ENCODE assay signal across 13 cellular contexts in genomic region chr1:207832796-207833195, GRCh38.
A peak's percentile ranks its signal among the peaks of the same experiment; 100 is the strongest.
DNase-seq lines count a peak whose midpoint lies in the region; ATAC-seq, FAIRE-seq and TF ChIP-seq lines count a peak whose summit lies in the region.
"Had no signal": no experiment of that assay in that cellular context is flagged by ENCODE, and none has a peak within 500 bp of the region (broad histone marks: within the 10 kb centered on the region; RNA-seq: fewer than 3 reads in every experiment).

No MANE protein-coding gene starts in this region.

- no peak for TF ChIP-seq EP300 in gastroesophageal sphincter (IDR thresholded peaks at IDR 0.05)

- ATAC-seq in gastroesophageal sphincter, result no peak
- ATAC-seq in stimulated activated naive B cell treated with anti-CD40 and anti-IgM and Interleukin-4, amounts not matched to agents 10 μg/mL and 1 μg/mL and 100 μg/mL, for 72 hours (replicated peaks), result no peak
- ATAC-seq: HCT116 had no signal

- TF ChIP-seq CTCF in gastroesophageal sphincter (IDR thresholded peaks at IDR 0.05) (no peak), foreskin fibroblast (IDR thresholded peaks at IDR 0.05; ENCODE audit: low read depth, low read length) (no peak)

- intact Hi-C loops in activated CD4-positive, alpha-beta T cell treated with anti-CD3 and anti-CD28 coated beads, Interleukin-2, amount 10 ng/mL, durations not matched to agents 24 days and 14 days (cut with micrococcal nuclease), result loop anchor here (1.0 kb wide), 4 partner anchors 8 to 37 kb away; no protein-coding TSS in a partner anchor
- intact Hi-C loops in activated CD4-positive, alpha-beta memory T cell treated with anti-CD3 and anti-CD28 coated beads for 36 hours (cut with micrococcal nuclease), result loop anchor here (1.0 kb wide), 2 partner anchors 16 to 32 kb away; no protein-coding TSS in a partner anchor

- DNase-seq in activated CD4-positive, alpha-beta T cell treated with anti-CD3 and anti-CD28 coated beads, Interleukin-2, amount 10 ng/mL, durations not matched to agents 24 days and 14 days, result no peak
- DNase-seq in activated CD4-positive, alpha-beta T cell treated with anti-CD3 and anti-CD28 coated beads for 48 hours, result no peak
- no peak for DNase-seq in activated CD4-positive, alpha-beta memory T cell treated with anti-CD3 and anti-CD28 coated beads for 36 hours
- DNase-seq in stimulated activated naive B cell treated with anti-CD40 and anti-IgM and Interleukin-4, amounts not matched to agents 10 μg/mL and 1 μg/mL and 100 μg/mL, for 72 hours, result no peak
- no peak for DNase-seq in RCC 7860 (ENCODE audit: low spot score)
- no peak for DNase-seq in NK-92 treated with Interleukin-12 subunit alpha and Interleukin-12 subunit beta, amount 100 ng/mL, for 24 hours (lab: John Stamatoyannopoulos, UW)
- DNase-seq in foreskin fibroblast, result no peak
- DNase-seq: Calu3, right lobe of liver had no signal

- no peak for TF ChIP-seq POLR2A in gastroesophageal sphincter (IDR thresholded peaks at IDR 0.05)

- H3K27me3 ChIP-seq in gastroesophageal sphincter, result no peaks in the 10 kb centered on the region
- H3K27me3 ChIP-seq: right lobe of liver had no signal

- H3K4me1 ChIP-seq in gastroesophageal sphincter, result peaks cover 5 to 96% (median 70%) of the 10 kb centered on the region in 3 donors

- no peaks in the 10 kb centered on the region for H3K9me3 ChIP-seq in gastroesophageal sphincter
- H3K9me3 ChIP-seq: right lobe of liver had no signal

- H3K4me3 Mint-ChIP-seq in activated CD4-positive, alpha-beta T cell treated with anti-CD3 and anti-CD28 coated beads, Interleukin-2, amount 10 ng/mL, durations not matched to agents 24 days and 14 days, result peak overlapping the region; percentile 88
- peak overlapping the region; percentile 59 for H3K4me3 Mint-ChIP-seq in activated CD4-positive, alpha-beta memory T cell treated with anti-CD3 and anti-CD28 coated beads for 36 hours
- H3K4me3 Mint-ChIP-seq in stimulated activated naive B cell treated with anti-CD40 and anti-IgM and Interleukin-4, amounts not matched to agents 10 μg/mL and 1 μg/mL and 100 μg/mL, for 72 hours, result peak overlapping the region; percentile 78 to 85

- H3K4me3 ChIP-seq in gastroesophageal sphincter, result no peak overlapping the region
- H3K4me3 ChIP-seq in foreskin fibroblast (ENCODE audit: low read depth in 1 of 2, low read length in 2 of 2), result no peak overlapping the region
- H3K4me3 ChIP-seq: right lobe of liver had no signal

- H3K36me3 ChIP-seq in gastroesophageal sphincter, result peaks cover 0 to 2% of the 10 kb centered on the region in 2 donors
- H3K36me3 ChIP-seq: right lobe of liver had no signal

- no peak for FAIRE-seq in RCC 7860 (lab: Jason Lieb, UNC)
- FAIRE-seq: A204.1, HTR-8/SVneo had no signal

- peak overlapping the region; percentile 99 for H3K27ac Mint-ChIP-seq in activated CD4-positive, alpha-beta T cell treated with anti-CD3 and anti-CD28 coated beads, Interleukin-2, amount 10 ng/mL, durations not matched to agents 24 days and 14 days
- H3K27ac Mint-ChIP-seq in activated CD4-positive, alpha-beta memory T cell treated with anti-CD3 and anti-CD28 coated beads for 36 hours, result peak overlapping the region; percentile 92
- peak overlapping the region; percentile 93 for H3K27ac Mint-ChIP-seq in stimulated activated naive B cell treated with anti-CD40 and anti-IgM and Interleukin-4, amounts not matched to agents 10 μg/mL and 1 μg/mL and 100 μg/mL, for 72 hours

- H3K9me3 Mint-ChIP-seq in activated CD4-positive, alpha-beta T cell treated with anti-CD3 and anti-CD28 coated beads, Interleukin-2, amount 10 ng/mL, durations not matched to agents 24 days and 14 days, result no peaks in the 10 kb centered on the region
- H3K9me3 Mint-ChIP-seq in activated CD4-positive, alpha-beta memory T cell treated with anti-CD3 and anti-CD28 coated beads for 36 hours, result no peaks in the 10 kb centered on the region
- no peaks in the 10 kb centered on the region for H3K9me3 Mint-ChIP-seq in stimulated activated naive B cell treated with anti-CD40 and anti-IgM and Interleukin-4, amounts not matched to agents 10 μg/mL and 1 μg/mL and 100 μg/mL, for 72 hours

- H3K27me3 Mint-ChIP-seq in activated CD4-positive, alpha-beta T cell treated with anti-CD3 and anti-CD28 coated beads, Interleukin-2, amount 10 ng/mL, durations not matched to agents 24 days and 14 days, result no peaks in the 10 kb centered on the region
- H3K27me3 Mint-ChIP-seq in activated CD4-positive, alpha-beta memory T cell treated with anti-CD3 and anti-CD28 coated beads for 36 hours, result no peaks in the 10 kb centered on the region
- H3K27me3 Mint-ChIP-seq in stimulated activated naive B cell treated with anti-CD40 and anti-IgM and Interleukin-4, amounts not matched to agents 10 μg/mL and 1 μg/mL and 100 μg/mL, for 72 hours, result no peaks in the 10 kb centered on the region

- CTCF ChIA-PET in activated CD4-positive, alpha-beta memory T cell treated with anti-CD3 and anti-CD28 coated beads for 36 hours (lab: Charles Lee), result interaction anchor here (1.3 to 9.2 kb wide), 5 partner anchors 8 to 131 kb away, joined by 4 to 136 read pairs (median 43); no protein-coding TSS in a partner anchor

- peaks cover 24% of the 10 kb centered on the region for H3K36me3 Mint-ChIP-seq in activated CD4-positive, alpha-beta T cell treated with anti-CD3 and anti-CD28 coated beads, Interleukin-2, amount 10 ng/mL, durations not matched to agents 24 days and 14 days (ENCODE audit: low read depth)
- H3K36me3 Mint-ChIP-seq in activated CD4-positive, alpha-beta memory T cell treated with anti-CD3 and anti-CD28 coated beads for 36 hours, result peaks cover 4% of the 10 kb centered on the region
- peaks cover 13 to 24% of the 10 kb centered on the region in 2 donors for H3K36me3 Mint-ChIP-seq in stimulated activated naive B cell treated with anti-CD40 and anti-IgM and Interleukin-4, amounts not matched to agents 10 μg/mL and 1 μg/mL and 100 μg/mL, for 72 hours

- POLR2A ChIA-PET in activated CD4-positive, alpha-beta memory T cell treated with anti-CD3 and anti-CD28 coated beads for 36 hours (lab: Charles Lee), result interaction anchor here (0.8 to 2.7 kb wide), 5 partner anchors 10 to 36 kb away, joined by 3 to 19 read pairs (median 4); no protein-coding TSS in a partner anchor

- peak overlapping the region in 3 of 4 donors; percentile 70 to 99 (median 77) for H3K27ac ChIP-seq in gastroesophageal sphincter
- H3K27ac ChIP-seq: right lobe of liver had no signal

- H3K4me1 Mint-ChIP-seq in activated CD4-positive, alpha-beta T cell treated with anti-CD3 and anti-CD28 coated beads, Interleukin-2, amount 10 ng/mL, durations not matched to agents 24 days and 14 days, result peaks cover 77% of the 10 kb centered on the region
- peaks cover 95% of the 10 kb centered on the region for H3K4me1 Mint-ChIP-seq in activated CD4-positive, alpha-beta memory T cell treated with anti-CD3 and anti-CD28 coated beads for 36 hours (ENCODE audit: low read depth)
- peaks cover 62 to 86% of the 10 kb centered on the region in 2 donors for H3K4me1 Mint-ChIP-seq in stimulated activated naive B cell treated with anti-CD40 and anti-IgM and Interleukin-4, amounts not matched to agents 10 μg/mL and 1 μg/mL and 100 μg/mL, for 72 hours

- 88 to 100% methylated on average over 3 to 4 of the region's 8 CpGs for WGBS in gastroesophageal sphincter (ENCODE audit: low coverage in 1 of 2), 2 donors
